ENCODE assay signal across 29 cellular contexts in the genomic region with DNA sequence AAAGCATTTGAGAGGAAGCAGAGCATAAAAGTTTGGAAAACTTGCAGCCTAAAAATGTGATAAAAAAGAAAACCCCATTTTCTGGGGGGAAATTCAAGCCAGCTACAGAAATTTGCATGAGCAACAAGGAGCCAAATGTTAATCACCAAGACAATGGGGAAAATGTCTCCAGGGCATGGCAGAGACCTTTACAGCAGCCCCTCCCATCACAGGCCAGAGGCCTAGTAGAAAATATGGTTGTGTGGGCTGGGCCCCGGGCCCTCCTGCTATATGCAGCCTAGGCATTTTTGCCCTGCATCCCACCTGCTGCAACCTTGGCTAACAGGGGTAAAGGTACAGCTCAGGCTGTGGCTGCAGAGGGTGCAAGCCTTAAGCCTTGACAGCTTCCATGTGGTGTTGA.
"Had no signal": no experiment of that assay in that cellular context is flagged by ENCODE, and none has a peak within 500 bp of the region (broad histone marks: within the 10 kb centered on the region; RNA-seq: fewer than 3 reads in every experiment).

No MANE protein-coding gene starts in this region.

- DNase-seq: activated CD4-positive, alpha-beta memory T cell treated with anti-CD3 and anti-CD28 coated beads, Interleukin-2, amount 10 ng/mL, durations not matched to agents 7 days and 5 days; activated CD4-positive, alpha-beta T cell treated with anti-CD3 and anti-CD28 coated beads for 1 hour; activated CD4-positive, alpha-beta T cell treated with anti-CD3 and anti-CD28 coated beads for 4 hours; activated CD4-positive, alpha-beta T cell treated with anti-CD3 and anti-CD28 coated beads, Interleukin-2, amount 10 ng/mL, durations not matched to agents 7 days and 5 days; activated CD4-positive, alpha-beta T cell treated with anti-CD3 and anti-CD28 coated beads, Interleukin-2, amount 50 U/mL, for 4 hours; activated effector memory CD4-positive, alpha-beta T cell treated with anti-CD3 and anti-CD28 coated beads, Interleukin-2, amount 50 U/mL, for 16 hours; activated naive CD4-positive, alpha-beta T cell treated with anti-CD3 and anti-CD28 coated beads for 36 hours; activated naive CD8-positive, alpha-beta T cell treated with anti-CD3 and anti-CD28 coated beads for 36 hours; activated naive CD8-positive, alpha-beta T cell treated with anti-CD3 and anti-CD28 coated beads, Interleukin-2, amount 50 U/mL, for 24 hours; activated T-cell treated with anti-CD3 and anti-CD28 coated beads, Interleukin-2, amount 50 U/mL, for 48 hours; adrenal gland; amygdala; central memory CD4-positive, alpha-beta T cell; cerebellar nuclear complex; colonic mucosa; effector CD8-positive, alpha-beta T cell; esophagus squamous epithelium; foreskin melanocyte; heart right ventricle; T-helper 2 cell had no signal

- H3K4me3 Mint-ChIP-seq: activated CD4-positive, alpha-beta memory T cell treated with anti-CD3 and anti-CD28 coated beads, Interleukin-2, amount 10 ng/mL, durations not matched to agents 7 days and 5 days; activated CD4-positive, alpha-beta T cell treated with anti-CD3 and anti-CD28 coated beads, Interleukin-2, amount 10 ng/mL, durations not matched to agents 7 days and 5 days; activated naive CD4-positive, alpha-beta T cell treated with anti-CD3 and anti-CD28 coated beads for 36 hours; activated naive CD4-positive, alpha-beta T cell treated with anti-CD3 and anti-CD28 coated beads, Interleukin-2, amount 50 U/mL, for 24 hours; activated naive CD8-positive, alpha-beta T cell treated with anti-CD3 and anti-CD28 coated beads for 36 hours; activated naive CD8-positive, alpha-beta T cell treated with anti-CD3 and anti-CD28 coated beads, Interleukin-2, amount 50 U/mL, for 24 hours; activated T-helper 1 cell treated with anti-CD3 and anti-CD28 coated beads, Interleukin-12 subunit alpha, Interleukin-12 subunit beta, Interleukin-2, Interleukin-4 antibody, amounts not matched to agents 30 ng/mL and 10 ng/mL and 1 ng/mL, durations not matched to agents 14 hours and 24 hours and 36 hours; brain had no signal

- H3K36me3 Mint-ChIP-seq: activated naive CD4-positive, alpha-beta T cell treated with anti-CD3 and anti-CD28 coated beads, Interleukin-2, amount 50 U/mL, for 24 hours; activated naive CD8-positive, alpha-beta T cell treated with anti-CD3 and anti-CD28 coated beads for 36 hours; brain had no signal

- H3K27ac Mint-ChIP-seq: activated CD4-positive, alpha-beta memory T cell treated with anti-CD3 and anti-CD28 coated beads, Interleukin-2, amount 10 ng/mL, durations not matched to agents 7 days and 5 days; activated CD4-positive, alpha-beta T cell treated with anti-CD3 and anti-CD28 coated beads, Interleukin-2, amount 10 ng/mL, durations not matched to agents 7 days and 5 days; activated naive CD4-positive, alpha-beta T cell treated with anti-CD3 and anti-CD28 coated beads for 36 hours; activated naive CD4-positive, alpha-beta T cell treated with anti-CD3 and anti-CD28 coated beads, Interleukin-2, amount 50 U/mL, for 24 hours; activated naive CD8-positive, alpha-beta T cell treated with anti-CD3 and anti-CD28 coated beads for 36 hours; activated naive CD8-positive, alpha-beta T cell treated with anti-CD3 and anti-CD28 coated beads, Interleukin-2, amount 50 U/mL, for 24 hours; activated T-helper 1 cell treated with anti-CD3 and anti-CD28 coated beads, Interleukin-12 subunit alpha, Interleukin-12 subunit beta, Interleukin-2, Interleukin-4 antibody, amounts not matched to agents 30 ng/mL and 10 ng/mL and 1 ng/mL, durations not matched to agents 14 hours and 24 hours and 36 hours; activated T-helper 2 cell treated with anti-CD3 and anti-CD28 coated beads, Interferon-gamma antibody, Interleukin-2, Interleukin-4, amounts not matched to agents 10 μg/mL and 5 μg/mL and 100 μg/mL, durations not matched to agents 14 hours and 24 hours and 36 hours; brain had no signal

- H3K27me3 ChIP-seq: adrenal gland, ascending aorta, breast epithelium, cardiac muscle cell, colonic mucosa, esophagus squamous epithelium, gastroesophageal sphincter, heart right ventricle had no signal

- H3K9me3 ChIP-seq: adrenal gland, ascending aorta, breast epithelium, colonic mucosa, gastroesophageal sphincter had no signal

- H3K27me3 Mint-ChIP-seq: activated CD4-positive, alpha-beta memory T cell treated with anti-CD3 and anti-CD28 coated beads, Interleukin-2, amount 10 ng/mL, durations not matched to agents 7 days and 5 days; activated CD4-positive, alpha-beta T cell treated with anti-CD3 and anti-CD28 coated beads, Interleukin-2, amount 10 ng/mL, durations not matched to agents 7 days and 5 days; activated naive CD4-positive, alpha-beta T cell treated with anti-CD3 and anti-CD28 coated beads, Interleukin-2, amount 50 U/mL, for 24 hours; activated naive CD8-positive, alpha-beta T cell treated with anti-CD3 and anti-CD28 coated beads for 36 hours; activated naive CD8-positive, alpha-beta T cell treated with anti-CD3 and anti-CD28 coated beads, Interleukin-2, amount 50 U/mL, for 24 hours had no signal

- H3K4me3 ChIP-seq: adrenal gland, ascending aorta, breast epithelium, cardiac muscle cell, colonic mucosa, esophagus squamous epithelium, gastroesophageal sphincter, heart right ventricle had no signal

- H3K9me3 Mint-ChIP-seq: brain had no signal

- ATAC-seq: activated naive CD8-positive, alpha-beta T cell treated with anti-CD3 and anti-CD28 coated beads, Interleukin-2, amount 50 U/mL, for 24 hours; gastroesophageal sphincter; heart right ventricle had no signal

- H3K27ac ChIP-seq: adrenal gland, ascending aorta, breast epithelium, cardiac muscle cell, colonic mucosa, epithelial cell of prostate, esophagus squamous epithelium, gastroesophageal sphincter, heart right ventricle had no signal

- H3K4me1 Mint-ChIP-seq: activated CD4-positive, alpha-beta memory T cell treated with anti-CD3 and anti-CD28 coated beads, Interleukin-2, amount 10 ng/mL, durations not matched to agents 7 days and 5 days; activated CD4-positive, alpha-beta T cell treated with anti-CD3 and anti-CD28 coated beads, Interleukin-2, amount 10 ng/mL, durations not matched to agents 7 days and 5 days; activated naive CD4-positive, alpha-beta T cell treated with anti-CD3 and anti-CD28 coated beads, Interleukin-2, amount 50 U/mL, for 24 hours; activated naive CD8-positive, alpha-beta T cell treated with anti-CD3 and anti-CD28 coated beads for 36 hours; activated naive CD8-positive, alpha-beta T cell treated with anti-CD3 and anti-CD28 coated beads, Interleukin-2, amount 50 U/mL, for 24 hours had no signal

- H3K4me1 ChIP-seq: adrenal gland, ascending aorta, breast epithelium, colonic mucosa, esophagus squamous epithelium, gastroesophageal sphincter, heart right ventricle had no signal

- H3K36me3 ChIP-seq: adrenal gland, ascending aorta, breast epithelium, cardiac muscle cell, colonic mucosa, esophagus squamous epithelium, gastroesophageal sphincter, heart right ventricle had no signal
